ENCODE assay signal across 28 cellular contexts in the genomic region with DNA sequence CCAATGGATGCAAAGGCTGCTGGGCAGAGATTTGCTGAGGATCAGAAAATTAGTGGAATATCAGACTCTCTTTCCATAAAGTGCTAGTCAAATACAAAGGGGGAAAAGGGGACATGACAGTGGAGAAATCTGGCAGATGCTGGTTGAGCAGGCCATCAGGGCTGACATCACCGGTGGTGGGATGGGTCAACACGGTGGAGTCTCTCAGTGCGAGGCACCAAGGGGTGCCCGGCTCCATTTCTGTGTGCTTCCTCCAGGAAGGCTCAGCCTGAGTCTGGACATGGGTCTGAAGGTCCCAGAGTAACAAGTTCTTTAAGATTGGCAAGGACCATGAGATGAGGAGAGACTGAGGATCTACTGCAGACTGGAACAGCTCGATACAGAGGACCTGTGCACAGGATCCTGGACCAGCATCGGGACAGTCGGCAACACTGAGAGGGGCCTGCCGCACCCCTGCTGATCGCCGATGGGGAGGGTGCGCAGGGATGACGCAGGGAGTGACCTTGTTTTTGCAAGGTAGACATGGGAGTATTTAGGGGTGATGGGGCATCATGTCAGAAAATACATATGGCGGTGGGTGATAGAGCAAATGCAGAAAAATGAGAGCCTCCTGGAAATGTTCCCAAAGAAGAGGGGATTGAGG.
"Had no signal": no experiment of that assay in that cellular context is flagged by ENCODE, and none has a peak within 500 bp of the region (broad histone marks: within the 10 kb centered on the region; RNA-seq: fewer than 3 reads in every experiment).

No MANE protein-coding gene starts in this region.

- H3K9me3 ChIP-seq: ascending aorta, breast epithelium, esophagus muscularis mucosa, gastrocnemius medialis had no signal

- H3K9me3 Mint-ChIP-seq: activated CD4-positive, alpha-beta T cell treated with anti-CD3 and anti-CD28 coated beads, Interleukin-2, amount 10 ng/mL, durations not matched to agents 24 days and 14 days; activated CD8-positive, alpha-beta T cell treated with anti-CD3 and anti-CD28 coated beads for 36 hours; activated naive CD4-positive, alpha-beta T cell treated with anti-CD3 and anti-CD28 coated beads, Interleukin-2, amount 10 ng/mL, durations not matched to agents 7 days and 5 days; activated naive CD4-positive, alpha-beta T cell treated with anti-CD3 and anti-CD28 coated beads, Interleukin-2, amount 50 U/mL, for 72 hours; activated naive CD8-positive, alpha-beta T cell treated with anti-CD3 and anti-CD28 coated beads, Interleukin-2, amount 10 ng/mL, durations not matched to agents 7 days and 5 days; activated T-cell treated with anti-CD3 and anti-CD28 coated beads, Interleukin-2, amount 50 U/mL, for 4 hours; activated T-helper 17 cell treated with anti-CD3 and anti-CD28 coated beads, Interleukin-2, amount 50 U/mL, for 72 hours; central memory CD8-positive, alpha-beta T cell; effector memory CD8-positive, alpha-beta T cell had no signal

- H3K4me3 ChIP-seq: ascending aorta, breast epithelium, cardiac muscle cell, esophagus muscularis mucosa, gastrocnemius medialis had no signal

- H3K27ac ChIP-seq: ascending aorta, breast epithelium, cardiac muscle cell, esophagus muscularis mucosa, foreskin keratinocyte, gastrocnemius medialis had no signal

- H3K27me3 Mint-ChIP-seq: activated CD4-positive, alpha-beta T cell treated with anti-CD3 and anti-CD28 coated beads for 36 hours; activated CD4-positive, alpha-beta T cell treated with anti-CD3 and anti-CD28 coated beads, Interleukin-2, amount 10 ng/mL, durations not matched to agents 24 days and 14 days; activated CD8-positive, alpha-beta T cell treated with anti-CD3 and anti-CD28 coated beads for 36 hours; activated naive CD8-positive, alpha-beta T cell treated with anti-CD3 and anti-CD28 coated beads, Interleukin-2, amount 10 ng/mL, durations not matched to agents 7 days and 5 days; brain had no signal

- H3K27ac Mint-ChIP-seq: activated CD4-positive, alpha-beta T cell treated with anti-CD3 and anti-CD28 coated beads for 36 hours; activated CD4-positive, alpha-beta T cell treated with anti-CD3 and anti-CD28 coated beads, Interleukin-2, amount 10 ng/mL, durations not matched to agents 24 days and 14 days; activated CD8-positive, alpha-beta T cell treated with anti-CD3 and anti-CD28 coated beads for 36 hours; activated naive CD4-positive, alpha-beta T cell treated with anti-CD3 and anti-CD28 coated beads, Interleukin-2, amount 10 ng/mL, durations not matched to agents 7 days and 5 days; activated naive CD4-positive, alpha-beta T cell treated with anti-CD3 and anti-CD28 coated beads, Interleukin-2, amount 50 U/mL, for 72 hours; activated naive CD8-positive, alpha-beta T cell treated with anti-CD3 and anti-CD28 coated beads, Interleukin-2, amount 10 ng/mL, durations not matched to agents 7 days and 5 days; activated T-helper 17 cell treated with anti-CD3 and anti-CD28 coated beads, Interleukin-2, amount 50 U/mL, for 72 hours; brain; effector memory CD8-positive, alpha-beta T cell had no signal

- DNase-seq: activated CD4-positive, alpha-beta T cell treated with anti-CD3 and anti-CD28 coated beads for 36 hours; activated CD4-positive, alpha-beta T cell treated with anti-CD3 and anti-CD28 coated beads, Interleukin-2, amount 10 ng/mL, durations not matched to agents 24 days and 14 days; activated CD4-positive, CD25-positive, alpha-beta regulatory T cell; activated CD4-positive, CD25-positive, alpha-beta regulatory T cell treated with anti-CD3 and anti-CD28 coated beads, Interleukin-2, amount 50 U/mL, for 72 hours; activated CD8-positive, alpha-beta memory T cell treated with anti-CD3 and anti-CD28 coated beads for 24 hours; activated CD8-positive, alpha-beta T cell treated with anti-CD3 and anti-CD28 coated beads for 36 hours; activated gamma-delta T cell; activated naive CD4-positive, alpha-beta T cell; activated naive CD4-positive, alpha-beta T cell treated with anti-CD3 and anti-CD28 coated beads, Interleukin-2, amount 10 ng/mL, durations not matched to agents 7 days and 5 days; activated naive CD8-positive, alpha-beta T cell treated with anti-CD3 and anti-CD28 coated beads, Interleukin-2, amount 10 ng/mL, durations not matched to agents 7 days and 5 days; activated T-cell treated with anti-CD3 and anti-CD28 coated beads, Interleukin-2, amount 50 U/mL, for 4 hours; cortex of kidney; dermis blood vessel endothelial cell; effector CD4-positive, alpha-beta T cell; effector memory CD8-positive, alpha-beta T cell; erythroblast; foreskin keratinocyte; gastrocnemius medialis; glutamatergic neuron; T-helper 2 cell had no signal

- H3K4me3 Mint-ChIP-seq: activated CD4-positive, alpha-beta T cell treated with anti-CD3 and anti-CD28 coated beads for 36 hours; activated CD4-positive, alpha-beta T cell treated with anti-CD3 and anti-CD28 coated beads, Interleukin-2, amount 10 ng/mL, durations not matched to agents 24 days and 14 days; activated CD8-positive, alpha-beta T cell treated with anti-CD3 and anti-CD28 coated beads for 36 hours; activated naive CD4-positive, alpha-beta T cell treated with anti-CD3 and anti-CD28 coated beads, Interleukin-2, amount 10 ng/mL, durations not matched to agents 7 days and 5 days; activated naive CD8-positive, alpha-beta T cell treated with anti-CD3 and anti-CD28 coated beads, Interleukin-2, amount 10 ng/mL, durations not matched to agents 7 days and 5 days; activated T-cell treated with anti-CD3 and anti-CD28 coated beads, Interleukin-2, amount 50 U/mL, for 4 hours; activated T-helper 17 cell treated with anti-CD3 and anti-CD28 coated beads, Interleukin-2, amount 50 U/mL, for 72 hours; brain; central memory CD8-positive, alpha-beta T cell; effector memory CD8-positive, alpha-beta T cell had no signal

- H3K4me1 Mint-ChIP-seq: activated CD4-positive, alpha-beta T cell treated with anti-CD3 and anti-CD28 coated beads for 36 hours; activated CD4-positive, alpha-beta T cell treated with anti-CD3 and anti-CD28 coated beads, Interleukin-2, amount 10 ng/mL, durations not matched to agents 24 days and 14 days; activated naive CD4-positive, alpha-beta T cell treated with anti-CD3 and anti-CD28 coated beads, Interleukin-2, amount 10 ng/mL, durations not matched to agents 7 days and 5 days; activated naive CD8-positive, alpha-beta T cell treated with anti-CD3 and anti-CD28 coated beads, Interleukin-2, amount 10 ng/mL, durations not matched to agents 7 days and 5 days; activated T-helper 17 cell treated with anti-CD3 and anti-CD28 coated beads, Interleukin-2, amount 50 U/mL, for 72 hours; brain; central memory CD8-positive, alpha-beta T cell had no signal

- H3K36me3 Mint-ChIP-seq: activated naive CD4-positive, alpha-beta T cell treated with anti-CD3 and anti-CD28 coated beads, Interleukin-2, amount 10 ng/mL, durations not matched to agents 7 days and 5 days; activated naive CD4-positive, alpha-beta T cell treated with anti-CD3 and anti-CD28 coated beads, Interleukin-2, amount 50 U/mL, for 72 hours; activated naive CD8-positive, alpha-beta T cell treated with anti-CD3 and anti-CD28 coated beads, Interleukin-2, amount 10 ng/mL, durations not matched to agents 7 days and 5 days had no signal

- H3K27me3 ChIP-seq: ascending aorta, breast epithelium, cardiac muscle cell, esophagus muscularis mucosa, gastrocnemius medialis had no signal

- H3K36me3 ChIP-seq: breast epithelium, gastrocnemius medialis had no signal

- H3K4me1 ChIP-seq: ascending aorta, breast epithelium, foreskin keratinocyte, gastrocnemius medialis had no signal
